Comparison of ENCODE assay signal across 8 cellular contexts in the genomic region with DNA sequence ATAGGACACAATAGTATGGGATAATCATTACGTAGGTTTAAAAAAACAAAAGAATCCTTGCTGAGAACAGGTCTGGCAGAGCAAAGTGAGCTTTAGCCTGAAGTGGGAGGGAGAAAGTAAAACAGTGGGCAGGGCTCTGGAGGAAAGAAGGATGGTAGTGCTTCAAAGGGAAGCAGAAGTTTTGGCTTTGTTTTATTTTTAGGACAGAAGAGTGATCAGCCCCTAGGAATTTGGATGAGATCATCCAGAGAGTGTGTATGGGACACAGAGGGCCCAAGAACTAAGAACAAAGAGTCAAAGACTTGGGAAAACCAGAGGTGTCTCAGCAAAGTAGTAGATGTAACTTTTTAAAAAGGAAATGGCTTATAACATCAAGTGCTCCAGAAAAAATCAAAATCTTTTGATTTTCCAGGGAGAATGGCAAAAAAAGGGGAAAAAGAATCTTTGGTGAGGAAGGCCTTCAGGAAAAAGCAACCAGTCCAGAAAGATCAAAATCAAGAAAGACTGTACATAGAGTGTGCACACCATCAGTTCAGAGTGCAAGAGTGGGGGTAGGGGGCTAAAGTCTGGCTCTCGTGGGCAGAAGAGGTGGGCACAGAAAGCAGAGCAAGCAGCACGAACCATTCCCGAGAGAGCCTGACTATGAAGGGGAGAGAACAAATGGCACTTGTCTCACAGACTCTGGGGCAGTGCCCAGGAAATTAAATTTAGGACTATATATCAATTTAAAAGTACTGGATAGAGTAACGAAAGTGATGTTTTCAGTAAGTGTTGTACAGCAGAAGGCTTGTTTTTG. TPM values are rescaled to one million over a fixed set of nuclear protein-coding genes. Genes with fewer than 3 reads are reported as not detected.
DNase-seq lines count a peak whose midpoint lies in the region; ATAC-seq and TF ChIP-seq lines count a peak whose summit lies in the region.

No MANE protein-coding gene starts in this region.

- peaks cover 6% of the 10 kb centered on the region for H3K4me1 ChIP-seq in prostate gland (replicated peaks)

- H3K4me3 ChIP-seq in prostate gland, result no peak overlapping the region

- no peaks in the 10 kb centered on the region for H3K9me3 ChIP-seq in prostate gland

- peak overlapping the region; percentile 3 to 35 for H3K27ac ChIP-seq in prostate gland

- WGBS in prostate gland, result 35% methylated on average over 5 of the region's 5 CpGs

- no peaks in the 10 kb centered on the region for H3K27me3 ChIP-seq in prostate gland (replicated peaks; ENCODE audit: insufficient read depth)

- no peaks in the 10 kb centered on the region for H3K36me3 ChIP-seq in prostate gland

- no peak for TF ChIP-seq CTCF in prostate gland (IDR thresholded peaks at IDR 0.05)

- ATAC-seq in SK-N-SH treated with all-trans-retinoic acid at 6 μM for 48 hours, result peak; percentile 99
- no peak for ATAC-seq in HG02610 (IDR thresholded peaks at IDR 0.05; ENCODE audit: unreplicated experiment)
- ATAC-seq in GM18505 (IDR thresholded peaks at IDR 0.05; ENCODE audit: unreplicated experiment), result no peak
- no peak for ATAC-seq in HG02840 (IDR thresholded peaks at IDR 0.05; ENCODE audit: low FRiP score, unreplicated experiment)
- no peak for ATAC-seq in GM21825 (IDR thresholded peaks at IDR 0.05; ENCODE audit: unreplicated experiment)

- no peak for TF ChIP-seq POLR2A in prostate gland (IDR thresholded peaks at IDR 0.05)
- TF ChIP-seq POLR2A in GM18505 (IDR thresholded peaks at IDR 0.05; ENCODE audit: borderline replicate concordance, extremely low read depth, insufficient read depth, insufficient read length), result no peak

- DNase-seq in Daoy (ENCODE audit: low read depth) (peak; percentile 74), glomerular endothelial cell (ENCODE audit: extremely low read depth, low read depth, low spot score) (peak; percentile 34), prostate gland (ENCODE audit: low spot score) (no peak)

- intact Hi-C loops in prostate gland (cut with DNase I), result loop anchor here (10.0 kb wide), 1 partner anchor 103 kb away; a partner anchor contains a TSS

TF ChIP-seq in SK-N-SH treated with all-trans-retinoic acid at 6 μM for 48 hours, 23 proteins besides CTCF, POLR2A, EP300 and RAD21:
- TF ChIP-seq, protein P1, sequence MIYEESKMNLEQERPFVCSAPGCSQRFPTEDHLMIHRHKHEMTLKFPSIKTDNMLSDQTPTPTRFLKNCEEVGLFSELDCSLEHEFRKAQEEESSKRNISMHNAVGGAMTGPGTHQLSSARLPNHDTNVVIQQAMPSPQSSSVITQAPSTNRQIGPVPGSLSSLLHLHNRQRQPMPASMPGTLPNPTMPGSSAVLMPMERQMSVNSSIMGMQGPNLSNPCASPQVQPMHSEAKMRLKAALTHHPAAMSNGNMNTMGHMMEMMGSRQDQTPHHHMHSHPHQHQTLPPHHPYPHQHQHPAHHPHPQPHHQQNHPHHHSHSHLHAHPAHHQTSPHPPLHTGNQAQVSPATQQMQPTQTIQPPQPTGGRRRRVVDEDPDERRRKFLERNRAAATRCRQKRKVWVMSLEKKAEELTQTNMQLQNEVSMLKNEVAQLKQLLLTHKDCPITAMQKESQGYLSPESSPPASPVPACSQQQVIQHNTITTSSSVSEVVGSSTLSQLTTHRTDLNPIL (CRISPR knock-in tag; IDR thresholded peaks at IDR 0.05; ENCODE audit: low read depth), result peak; percentile 85
- TF ChIP-seq ZFP3 (CRISPR knock-in tag; IDR thresholded peaks at IDR 0.05) (no peak), ZNF565 (CRISPR knock-in tag; conservative IDR thresholded peaks at IDR 0.05; ENCODE audit: low read depth) (no peak), OSR1 (CRISPR knock-in tag; IDR thresholded peaks at IDR 0.05) (no peak), RARB (CRISPR knock-in tag; IDR thresholded peaks at IDR 0.05) (no peak), ARNTL (CRISPR knock-in tag; IDR thresholded peaks at IDR 0.05; ENCODE audit: borderline replicate concordance, low read depth) (no peak)
- TF ChIP-seq, protein P2, sequence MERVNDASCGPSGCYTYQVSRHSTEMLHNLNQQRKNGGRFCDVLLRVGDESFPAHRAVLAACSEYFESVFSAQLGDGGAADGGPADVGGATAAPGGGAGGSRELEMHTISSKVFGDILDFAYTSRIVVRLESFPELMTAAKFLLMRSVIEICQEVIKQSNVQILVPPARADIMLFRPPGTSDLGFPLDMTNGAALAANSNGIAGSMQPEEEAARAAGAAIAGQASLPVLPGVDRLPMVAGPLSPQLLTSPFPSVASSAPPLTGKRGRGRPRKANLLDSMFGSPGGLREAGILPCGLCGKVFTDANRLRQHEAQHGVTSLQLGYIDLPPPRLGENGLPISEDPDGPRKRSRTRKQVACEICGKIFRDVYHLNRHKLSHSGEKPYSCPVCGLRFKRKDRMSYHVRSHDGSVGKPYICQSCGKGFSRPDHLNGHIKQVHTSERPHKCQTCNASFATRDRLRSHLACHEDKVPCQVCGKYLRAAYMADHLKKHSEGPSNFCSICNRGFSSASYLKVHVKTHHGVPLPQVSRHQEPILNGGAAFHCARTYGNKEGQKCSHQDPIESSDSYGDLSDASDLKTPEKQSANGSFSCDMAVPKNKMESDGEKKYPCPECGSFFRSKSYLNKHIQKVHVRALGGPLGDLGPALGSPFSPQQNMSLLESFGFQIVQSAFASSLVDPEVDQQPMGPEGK (CRISPR knock-in tag; IDR thresholded peaks at IDR 0.05; ENCODE audit: borderline replicate concordance), result no peak

RNA-seq across cellular contexts. Expression of a gene that starts 30.1 kb away (rescaled TPM):
- 55.2 and 57.1 TPM in 2 replicates for total RNA-seq in Daoy (2014; rRNA removed; shearing (Covaris generic))
- total RNA-seq in glomerular endothelial cell (71.1 and 81.8 TPM in 2 replicates), prostate gland (10 to 100 TPM; 89.6 to 92.1 TPM)
